Comparison of ENCODE assay signal across 8 cellular contexts in the genomic region with DNA sequence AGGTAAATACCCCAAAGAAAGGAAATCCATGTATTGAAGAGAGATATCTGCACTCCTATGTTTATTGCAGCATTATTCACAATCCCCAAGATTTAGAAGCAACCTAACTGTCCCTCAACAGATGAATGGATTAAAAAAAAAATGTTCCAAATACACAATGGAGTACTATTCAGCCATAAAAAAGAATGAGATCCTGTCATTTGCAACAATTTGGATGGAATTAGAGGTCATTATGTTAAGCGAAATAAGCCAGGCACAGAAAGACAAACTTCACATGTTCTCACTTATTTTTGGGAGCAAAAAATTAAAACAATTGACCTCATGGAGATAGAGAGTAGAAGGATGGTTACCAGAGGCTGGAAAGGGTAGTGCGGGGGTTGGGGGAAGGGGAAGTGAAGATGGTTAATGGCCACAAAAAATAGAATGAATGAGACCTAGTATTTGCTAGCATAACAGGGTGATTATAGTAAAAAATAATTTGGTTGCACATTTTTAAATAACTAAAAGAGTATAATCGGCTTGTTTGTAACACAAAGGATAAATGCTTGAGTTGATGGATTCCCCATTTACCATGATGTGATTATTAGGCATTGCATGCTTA. TPM values are rescaled to one million over a fixed set of nuclear protein-coding genes. Genes with fewer than 3 reads are reported as not detected.
A peak's percentile ranks its signal among the peaks of the same experiment; 100 is the strongest.
DNase-seq lines count a peak whose midpoint lies in the region; ATAC-seq, FAIRE-seq and TF ChIP-seq lines count a peak whose summit lies in the region.

No MANE protein-coding gene starts in this region.

- H3K27ac Mint-ChIP-seq in mesothelial cell of epicardium, result peak overlapping the region; percentile 43

- WGBS in HepG2 (ENCODE audit: low lambda C conversion rate), result 97% methylated on average over 3 of the region's 3 CpGs
- WGBS in right lobe of liver (ENCODE audit: insufficient coverage, low coverage, low lambda C conversion rate, missing lambda C conversion rate), result 92% methylated on average over 2 of the region's 3 CpGs

- H3K79me2 ChIP-seq in HepG2 (ENCODE audit: insufficient read depth, low read length), result no peaks in the 10 kb centered on the region

- H3K27ac ChIP-seq in HepG2 (ENCODE audit: extremely low read length, insufficient read depth, low read length), result peak overlapping the region; percentile 90
- H3K27ac ChIP-seq in right lobe of liver, result peak overlapping the region in 1 of 3 donors; percentile 87

- CTCF ChIA-PET in HepG2 (lab: Yijun Ruan, JAX; ENCODE audit: low intra/inter-chr PET ratio, low total read pairs), result no interaction called here

- POLR2A ChIA-PET in HepG2 (lab: Yijun Ruan, JAX), result interaction anchor here (0.6 to 3.2 kb wide), 17 partner anchors 10 to 354 kb away, joined by 3 to 62 read pairs (median 5); a partner anchor contains a TSS

- H3K9me3 Mint-ChIP-seq in mesothelial cell of epicardium, result peaks cover 5% of the 10 kb centered on the region

- TF ChIP-seq CTCF in HepG2 (CRISPR knock-in tag; IDR thresholded peaks at IDR 0.05), result no peak
- no peak for TF ChIP-seq CTCF in right lobe of liver (IDR thresholded peaks at IDR 0.05)
- TF ChIP-seq CTCF in mesothelial cell of epicardium (IDR thresholded peaks at IDR 0.05; ENCODE audit: unreplicated experiment), result no peak

- H3K9ac ChIP-seq in HepG2 (ENCODE audit: insufficient read depth, low read depth, low read length), result peak overlapping the region; percentile 92
- H3K9ac ChIP-seq in adipocyte (ENCODE audit: low read length), result no peak overlapping the region

- TF ChIP-seq RAD21 in HepG2 (CRISPR knock-in tag; IDR thresholded peaks at IDR 0.05), result no peak

- no peaks in the 10 kb centered on the region for H3K36me3 Mint-ChIP-seq in mesothelial cell of epicardium

- no peak overlapping the region for H2AFZ ChIP-seq in HepG2 (ENCODE audit: low read length)

- BruUV-seq in HepG2 (replicated peaks; lab: Mats Ljungman, UMichigan), result no TSS peak

- intact Hi-C loops in HepG2 (cut with micrococcal nuclease; ENCODE audit: unreplicated experiment) (no loop called here), right lobe of liver (cut with DNase I) (no loop called here)

- no peak for FAIRE-seq in HepG2 (lab: Jason Lieb, UNC)

- ATAC-seq in HepG2 (no peak), right lobe of liver (no peak), HG03175 (IDR thresholded peaks at IDR 0.05; ENCODE audit: unreplicated experiment) (no peak)

- peaks cover 9% of the 10 kb centered on the region for H3K4me1 Mint-ChIP-seq in mesothelial cell of epicardium

- no peak for TF ChIP-seq EP300 in HepG2 (IDR thresholded peaks at IDR 0.05; ENCODE audit: low read depth in 2 of 2, low read length in 2 of 2)
- TF ChIP-seq EP300 in HepG2 (CRISPR knock-in tag; IDR thresholded peaks at IDR 0.05; ENCODE audit: borderline replicate concordance), result no peak

- no peaks in the 10 kb centered on the region for H3K27me3 Mint-ChIP-seq in mesothelial cell of epicardium (ENCODE audit: low read depth)

- H3K9me3 ChIP-seq in HepG2 (ENCODE audit: low read length), result no peaks in the 10 kb centered on the region
- H3K9me3 ChIP-seq in right lobe of liver, result no peaks in the 10 kb centered on the region
- H3K9me3 ChIP-seq in adipocyte (ENCODE audit: control insufficient read depth, low read length), result no peaks in the 10 kb centered on the region

- H3K4me1 ChIP-seq in HepG2 (ENCODE audit: insufficient read depth, low read length), result peaks cover 29% of the 10 kb centered on the region
- H3K4me1 ChIP-seq in right lobe of liver, result no peaks in the 10 kb centered on the region
- peaks cover 8% of the 10 kb centered on the region for H3K4me1 ChIP-seq in adipocyte (ENCODE audit: control insufficient read depth, insufficient read depth, low read length)

- peak overlapping the region; percentile 91 for H3K4me2 ChIP-seq in HepG2 (ENCODE audit: low read depth, low read length)

- peak overlapping the region; percentile 52 for H3K4me3 Mint-ChIP-seq in mesothelial cell of epicardium

- TF ChIP-seq POLR2A in HepG2 (IDR thresholded peaks at IDR 0.05; ENCODE audit: insufficient read depth in 1 of 2, low read depth in 2 of 2, low read length in 2 of 2) (no peak), right lobe of liver (IDR thresholded peaks at IDR 0.05) (no peak)

- DNase-seq in HepG2 (ENCODE audit: low spot score) (no peak), right lobe of liver (no peak), adipocyte (ENCODE audit: low read depth) (no peak), mesothelial cell of epicardium (ENCODE audit: low spot score in 2 of 2, unreplicated experiment in 2 of 2) (no peak), islet precursor cell (no peak), SK-N-DZ (ENCODE audit: low spot score) (no peak), GM19240 (ENCODE audit: insufficient read length, low spot score) (no peak)

- in situ Hi-C loops in HepG2 (cut with HindIII; ENCODE audit: extremely low pct_ligation_motif_present, low pct_unique_long_range_greater_than_20kb), result no loop called here

- peak overlapping the region in 2 of 3 experiments; percentile 87 to 91; a peak in 4 of 6 replicates for H3K4me3 ChIP-seq in HepG2 (replicated peaks in 1 of 3; ENCODE audit: insufficient read depth in 1 of 3, low read depth in 2 of 3, low read length in 3 of 3)
- no peak overlapping the region for H3K4me3 ChIP-seq in right lobe of liver
- H3K4me3 ChIP-seq in adipocyte (ENCODE audit: low read length), result peak overlapping the region; percentile 86

- H3K27me3 ChIP-seq in HepG2 (ENCODE audit: control insufficient read depth in 1 of 2, insufficient read depth in 2 of 2, low read length in 2 of 2) (no peaks in the 10 kb centered on the region; a peak in 1 of 5 replicates), right lobe of liver (no peaks in the 10 kb centered on the region), adipocyte (replicated peaks; ENCODE audit: control insufficient read depth, insufficient read depth, low read length) (no peaks in the 10 kb centered on the region)

- H3K36me3 ChIP-seq in HepG2 (replicated peaks in 1 of 2; ENCODE audit: control insufficient read depth in 1 of 2, insufficient read depth in 2 of 2, low read length in 2 of 2) (no peaks in the 10 kb centered on the region), right lobe of liver (no peaks in the 10 kb centered on the region), adipocyte (ENCODE audit: control insufficient read depth, insufficient read depth, low read length, severe bottlenecking) (no peaks in the 10 kb centered on the region)

- no peaks in the 10 kb centered on the region for H4K20me1 ChIP-seq in HepG2 (ENCODE audit: insufficient read depth, low read length)

RNA-seq across cellular contexts. Expression of a gene that starts 9.7 kb away (rescaled TPM):
- total RNA-seq in HepG2 (2016; rRNA removed; fragmentation: Illumina TruSeq; extraction: Trizol), result 3.9 and 4.7 TPM in 2 replicates
- 0.61 and 0.79 TPM in 2 replicates for total RNA-seq in HepG2 (2016; cell fraction: cytosol; rRNA removed; fragmentation: Illumina TruSeq; extraction: Trizol; ENCODE audit: low read depth)
- 3.7 and 4.7 TPM in 2 replicates for total RNA-seq in HepG2 (2016; cell fraction: insoluble cytoplasmic fraction; rRNA removed; fragmentation: Illumina TruSeq; extraction: Trizol)
- total RNA-seq in HepG2 (2016; cell fraction: membrane; rRNA removed; fragmentation: Illumina TruSeq; extraction: Trizol), result 1.3 and 1.5 TPM in 2 replicates
- total RNA-seq in HepG2 (2016; cell fraction: nucleus; rRNA removed; fragmentation: Illumina TruSeq; extraction: Trizol), result 2.9 and 3.6 TPM in 2 replicates
- polyA plus RNA-seq in HepG2 (2011; rRNA removed), result 1.0 and 1.5 TPM in 2 replicates
- 0.43 and 0.69 TPM in 2 replicates for polyA plus RNA-seq in HepG2 (2011; cell fraction: cytosol; rRNA removed)
- polyA plus RNA-seq in HepG2 (2011; cell fraction: nucleus; rRNA removed), result 1.2 and 1.3 TPM in 2 replicates
- 0.68 and 1.7 TPM in 2 replicates for polyA plus RNA-seq in HepG2 (2012)
- 0.11 and 0.15 TPM in 2 replicates for polyA plus RNA-seq in HepG2 (2016; cell fraction: cytosol; fragmentation: Illumina TruSeq; extraction: Trizol; ENCODE audit: low read depth)
- polyA plus RNA-seq in HepG2 (2016; cell fraction: insoluble cytoplasmic fraction; fragmentation: Illumina TruSeq; extraction: Trizol; ENCODE audit: low read depth), result 1.2 and 1.4 TPM in 2 replicates
- 0.33 and 0.42 TPM in 2 replicates for polyA plus RNA-seq in HepG2 (2016; cell fraction: membrane; fragmentation: Illumina TruSeq; extraction: Trizol; ENCODE audit: low read depth)
- 2.4 and 3.6 TPM in 2 replicates for polyA plus RNA-seq in HepG2 (2016; cell fraction: nucleus; fragmentation: Illumina TruSeq; extraction: Trizol; ENCODE audit: insufficient read depth, low read depth)
- 2.2 TPM in 1 of 2 replicates, not detected in the other for polyA minus RNA-seq in HepG2 (2011; rRNA and poly(A)+ RNA removed; ENCODE audit: low replicate concordance)
- 1.8 and 2.0 TPM in 2 replicates for polyA minus RNA-seq in HepG2 (2011; cell fraction: cytosol; rRNA and poly(A)+ RNA removed)
- polyA minus RNA-seq in HepG2 (2011; cell fraction: nucleus; rRNA and poly(A)+ RNA removed), result 6.6 and 6.8 TPM in 2 replicates
- total RNA-seq in right lobe of liver, result under 1 TPM in 5 of 6 experiments, not detected in 1; 0.22 to 0.97 (median 0.49) TPM
- 8.1 to 8.9 TPM (median 8.7 TPM) in 3 replicates for total RNA-seq in mesothelial cell of epicardium
- polyA plus RNA-seq in SK-N-DZ (2014; cell fraction: cytosol; rRNA removed), result 4.6 and 6.4 TPM in 2 replicates
- 3.6 and 6.4 TPM in 2 replicates for polyA plus RNA-seq in SK-N-DZ (2014; cell fraction: nucleus; rRNA removed)

RNA-seq across cellular contexts. Expression of a gene that starts 53.5 kb away (rescaled TPM):
- total RNA-seq in HepG2 (2016; rRNA removed; fragmentation: Illumina TruSeq; extraction: Trizol) (19.0 and 24.2 TPM in 2 replicates), right lobe of liver (1 to 10 TPM in 5 of 6 experiments, under 1 TPM in 1; 1.00 to 3.1 (median 2.8) TPM), mesothelial cell of epicardium (6.3 to 7.8 TPM (median 7.3 TPM) in 3 replicates)
- 4.8 and 6.3 TPM in 2 replicates for total RNA-seq in HepG2 (2016; cell fraction: cytosol; rRNA removed; fragmentation: Illumina TruSeq; extraction: Trizol; ENCODE audit: low read depth)
- total RNA-seq in HepG2 (2016; cell fraction: insoluble cytoplasmic fraction; rRNA removed; fragmentation: Illumina TruSeq; extraction: Trizol), result 17.4 and 23.5 TPM in 2 replicates
- 9.2 and 13.1 TPM in 2 replicates for total RNA-seq in HepG2 (2016; cell fraction: membrane; rRNA removed; fragmentation: Illumina TruSeq; extraction: Trizol)
- total RNA-seq in HepG2 (2016; cell fraction: nucleus; rRNA removed; fragmentation: Illumina TruSeq; extraction: Trizol), result 25.0 and 27.8 TPM in 2 replicates
- polyA plus RNA-seq in HepG2 (2011; rRNA removed), result 3.5 and 3.6 TPM in 2 replicates
- 1.0 and 1.7 TPM in 2 replicates for polyA plus RNA-seq in HepG2 (2011; cell fraction: cytosol; rRNA removed)
- polyA plus RNA-seq in HepG2 (2011; cell fraction: nucleus; rRNA removed), result 2.7 and 4.0 TPM in 2 replicates
- polyA plus RNA-seq in HepG2 (2012), result 3.4 and 5.1 TPM in 2 replicates
- 0.33 and 0.42 TPM in 2 replicates for polyA plus RNA-seq in HepG2 (2016; cell fraction: cytosol; fragmentation: Illumina TruSeq; extraction: Trizol; ENCODE audit: low read depth)
- 6.6 and 7.5 TPM in 2 replicates for polyA plus RNA-seq in HepG2 (2016; cell fraction: insoluble cytoplasmic fraction; fragmentation: Illumina TruSeq; extraction: Trizol; ENCODE audit: low read depth)
- 1.00 and 1.1 TPM in 2 replicates for polyA plus RNA-seq in HepG2 (2016; cell fraction: membrane; fragmentation: Illumina TruSeq; extraction: Trizol; ENCODE audit: low read depth)
- polyA plus RNA-seq in HepG2 (2016; cell fraction: nucleus; fragmentation: Illumina TruSeq; extraction: Trizol; ENCODE audit: insufficient read depth, low read depth), result 10.6 and 10.7 TPM in 2 replicates
- 0.87 and 3.0 TPM in 2 replicates for polyA minus RNA-seq in HepG2 (2011; rRNA and poly(A)+ RNA removed; ENCODE audit: low replicate concordance)
- 6.1 and 6.2 TPM in 2 replicates for polyA minus RNA-seq in HepG2 (2011; cell fraction: cytosol; rRNA and poly(A)+ RNA removed)
- 30.6 and 31.3 TPM in 2 replicates for polyA minus RNA-seq in HepG2 (2011; cell fraction: nucleus; rRNA and poly(A)+ RNA removed)
- 12.6 and 14.5 TPM in 2 replicates for polyA plus RNA-seq in SK-N-DZ (2014; cell fraction: cytosol; rRNA removed)
- 10.7 and 11.5 TPM in 2 replicates for polyA plus RNA-seq in SK-N-DZ (2014; cell fraction: nucleus; rRNA removed)

RNA-seq across cellular contexts. Expression of a gene that starts 56.9 kb away (rescaled TPM):
- total RNA-seq in HepG2 (2016; rRNA removed; fragmentation: Illumina TruSeq; extraction: Trizol) (11.1 and 11.2 TPM in 2 replicates), right lobe of liver (1 to 10 TPM; 3.1 to 8.1 (median 5.3) TPM), mesothelial cell of epicardium (20.0 to 23.6 TPM (median 21.8 TPM) in 3 replicates)
- 3.9 and 4.9 TPM in 2 replicates for total RNA-seq in HepG2 (2016; cell fraction: cytosol; rRNA removed; fragmentation: Illumina TruSeq; extraction: Trizol; ENCODE audit: low read depth)
- 10.7 and 11.9 TPM in 2 replicates for total RNA-seq in HepG2 (2016; cell fraction: insoluble cytoplasmic fraction; rRNA removed; fragmentation: Illumina TruSeq; extraction: Trizol)
- 9.1 and 10.5 TPM in 2 replicates for total RNA-seq in HepG2 (2016; cell fraction: membrane; rRNA removed; fragmentation: Illumina TruSeq; extraction: Trizol)
- 11.9 and 13.6 TPM in 2 replicates for total RNA-seq in HepG2 (2016; cell fraction: nucleus; rRNA removed; fragmentation: Illumina TruSeq; extraction: Trizol)
- polyA plus RNA-seq in HepG2 (2011; rRNA removed), result 2.3 and 2.4 TPM in 2 replicates
- 0.63 and 1.2 TPM in 2 replicates for polyA plus RNA-seq in HepG2 (2011; cell fraction: cytosol; rRNA removed)
- 3.5 and 5.1 TPM in 2 replicates for polyA plus RNA-seq in HepG2 (2011; cell fraction: nucleus; rRNA removed)
- polyA plus RNA-seq in HepG2 (2012), result 3.5 and 4.8 TPM in 2 replicates
- polyA plus RNA-seq in HepG2 (2016; cell fraction: cytosol; fragmentation: Illumina TruSeq; extraction: Trizol; ENCODE audit: low read depth), result 0.22 and 0.41 TPM in 2 replicates
- polyA plus RNA-seq in HepG2 (2016; cell fraction: insoluble cytoplasmic fraction; fragmentation: Illumina TruSeq; extraction: Trizol; ENCODE audit: low read depth), result 4.3 and 4.4 TPM in 2 replicates
- 0.81 and 0.84 TPM in 2 replicates for polyA plus RNA-seq in HepG2 (2016; cell fraction: membrane; fragmentation: Illumina TruSeq; extraction: Trizol; ENCODE audit: low read depth)
- polyA plus RNA-seq in HepG2 (2016; cell fraction: nucleus; fragmentation: Illumina TruSeq; extraction: Trizol; ENCODE audit: insufficient read depth, low read depth), result 4.3 and 4.6 TPM in 2 replicates
- 2.2 and 4.0 TPM in 2 replicates for polyA minus RNA-seq in HepG2 (2011; rRNA and poly(A)+ RNA removed; ENCODE audit: low replicate concordance)
- 4.5 and 4.7 TPM in 2 replicates for polyA minus RNA-seq in HepG2 (2011; cell fraction: cytosol; rRNA and poly(A)+ RNA removed)
- polyA minus RNA-seq in HepG2 (2011; cell fraction: nucleus; rRNA and poly(A)+ RNA removed), result 23.4 and 24.8 TPM in 2 replicates
- polyA plus RNA-seq in SK-N-DZ (2014; cell fraction: cytosol; rRNA removed), result 2.8 and 4.0 TPM in 2 replicates
- polyA plus RNA-seq in SK-N-DZ (2014; cell fraction: nucleus; rRNA removed), result 2.7 and 5.5 TPM in 2 replicates

Comparison
In these comparisons a context has a peak if more than half of its experiments do, and no peak if none do; other contexts are left out.
1. H3K4me3 ChIP-seq: peak in HepG2 (2 of 3) and adipocyte (single experiment); none in right lobe of liver (0 of 3).